In genomic region chr6:118299023-118299422, GRCh38 we compare ENCODE assay signal across 21 cellular contexts.
DNase-seq lines count a peak whose midpoint lies in the region; ATAC-seq and TF ChIP-seq lines count a peak whose summit lies in the region.
"Had no signal": no experiment of that assay in that cellular context is flagged by ENCODE, and none has a peak within 500 bp of the region (broad histone marks: within the 10 kb centered on the region; RNA-seq: fewer than 3 reads in every experiment).

No MANE protein-coding gene starts in this region.

- TF ChIP-seq EP300 in esophagus muscularis mucosa (IDR thresholded peaks at IDR 0.05) = no peak

- POLR2A ChIA-PET in HEK293 (lab: Yijun Ruan, JAX) = no interaction called here

- no peaks in the 10 kb centered on the region for H4K20me1 ChIP-seq in hepatocyte (ENCODE audit: insufficient read depth, poor library complexity, severe bottlenecking)

- no peak for TF ChIP-seq CTCF in HEK293 (tag by site-specific recombination; IDR thresholded peaks at IDR 0.05)
- TF ChIP-seq CTCF in esophagus muscularis mucosa (IDR thresholded peaks at IDR 0.05) = no peak
- TF ChIP-seq CTCF in hepatocyte (IDR thresholded peaks at IDR 0.05; ENCODE audit: poor library complexity) = no peak
- TF ChIP-seq CTCF in thoracic aorta (IDR thresholded peaks at IDR 0.05) = no peak

- H3K4me2 ChIP-seq in hepatocyte = no peak overlapping the region
- H3K4me2 ChIP-seq: A549 had no signal

- ATAC-seq in thoracic aorta (ENCODE audit: insufficient number of reproducible peaks, low FRiP score, low read depth) = no peak
- ATAC-seq in Right ventricle myocardium superior (ENCODE audit: poor library complexity) = no peak
- ATAC-seq: A549, HepG2, Panc1 had no signal

- DNase-seq in esophagus muscularis mucosa (ENCODE audit: extremely low spot score) (no peak), hepatocyte (ENCODE audit: low spot score) (no peak), thoracic aorta (ENCODE audit: low spot score) (no peak), mucosa of gallbladder (ENCODE audit: low spot score) (no peak), Right ventricle myocardium superior (no peak), LoVo (ENCODE audit: low spot score) (no peak)
- DNase-seq: DMS79 treated with DMSO at 0.1 percent for 48 hours, H9, KBM-7, NCI-H1092 treated with DMSO at 0.1 percent for 48 hours, NCI-H1436 treated with DMSO at 0.1 percent for 48 hours, NCI-H2029, NCI-H226, NCI-H510A treated with DMSO at 0.1 percent for 48 hours, NCI-H82 had no signal

- no peak for TF ChIP-seq POLR2A in esophagus muscularis mucosa (IDR thresholded peaks at IDR 0.05; ENCODE audit: low read depth)

- no peaks in the 10 kb centered on the region for H3K27me3 ChIP-seq in esophagus muscularis mucosa
- H3K27me3 ChIP-seq in hepatocyte = no peaks in the 10 kb centered on the region
- no peaks in the 10 kb centered on the region for H3K27me3 ChIP-seq in thoracic aorta (replicated peaks; ENCODE audit: insufficient read depth)
- H3K27me3 ChIP-seq: SJCRH30 had no signal

- no peaks in the 10 kb centered on the region for H3K79me2 ChIP-seq in hepatocyte

- H3K4me1 ChIP-seq in HEK293 (ENCODE audit: control insufficient read depth, insufficient read depth, low read length) (no peaks in the 10 kb centered on the region; the same call in 1 of the 2 replicates), esophagus muscularis mucosa (peaks cover 8 to 50% (median 36%) of the 10 kb centered on the region in 4 donors), hepatocyte (ENCODE audit: insufficient read depth) (peaks cover 15% of the 10 kb centered on the region), thoracic aorta (ENCODE audit: control insufficient read depth in 1 of 2, low read depth in 2 of 2) (peaks cover 33 to 54% of the 10 kb centered on the region in 2 donors)
- H3K4me1 ChIP-seq: A549, SJCRH30 had no signal

- WGBS in esophagus muscularis mucosa = 53% methylated on average over 6 of the region's 6 CpGs
- whole genome bisulfite sequencing in hepatocyte (ENCODE audit: low lambda C conversion rate, missing lambda C conversion rate) = 38% methylated on average over 6 of the region's 6 CpGs

- H2AFZ ChIP-seq in hepatocyte = no peak overlapping the region

- no peaks in the 10 kb centered on the region for H3K9me3 ChIP-seq in HEK293 (ENCODE audit: control insufficient read depth, insufficient read depth, low read depth, low read length)
- no peaks in the 10 kb centered on the region for H3K9me3 ChIP-seq in esophagus muscularis mucosa
- H3K9me3 ChIP-seq in hepatocyte (ENCODE audit: low read depth) = no peaks in the 10 kb centered on the region
- H3K9me3 ChIP-seq in thoracic aorta = no peaks in the 10 kb centered on the region
- H3K9me3 ChIP-seq: A549, SJCRH30 had no signal

- no peak overlapping the region for H3K4me3 ChIP-seq in HEK293 (ENCODE audit: low read depth, low read length)
- no peak overlapping the region for H3K4me3 ChIP-seq in esophagus muscularis mucosa
- no peak overlapping the region for H3K4me3 ChIP-seq in hepatocyte
- H3K4me3 ChIP-seq in thoracic aorta = no peak overlapping the region
- H3K4me3 ChIP-seq: A549, SJCRH30 had no signal

- CTCF ChIA-PET in HEK293 (lab: Yijun Ruan, JAX) = no interaction called here

- no peak overlapping the region for H3K27ac ChIP-seq in HEK293 (ENCODE audit: extremely low read depth, low read depth, low read length)
- H3K27ac ChIP-seq in esophagus muscularis mucosa (replicated peaks in 1 of 4) = peak overlapping the region; percentile 19 to 51 (median 38)
- H3K27ac ChIP-seq in hepatocyte = peak overlapping the region; percentile 29
- peak overlapping the region; percentile 78 to 81 for H3K27ac ChIP-seq in thoracic aorta
- H3K27ac ChIP-seq: A549, HL-60, SJCRH30 had no signal

- no peaks in the 10 kb centered on the region for H3K36me3 ChIP-seq in HEK293 (ENCODE audit: control insufficient read depth in 2 of 2, insufficient read depth in 1 of 2, low read length in 2 of 2)
- H3K36me3 ChIP-seq in esophagus muscularis mucosa = no peaks in the 10 kb centered on the region
- no peaks in the 10 kb centered on the region for H3K36me3 ChIP-seq in hepatocyte (replicated peaks; ENCODE audit: insufficient read depth, low read depth)
- H3K36me3 ChIP-seq in thoracic aorta = no peaks in the 10 kb centered on the region
- H3K36me3 ChIP-seq: SJCRH30 had no signal

- intact Hi-C loops in esophagus muscularis mucosa (cut with DNase I) = no loop called here
- intact Hi-C loops in Right ventricle myocardium superior (cut with DNase I) = loop anchor here (5.0 kb wide), 1 partner anchor 73 kb away; no protein-coding TSS in a partner anchor

- H3K9me2 ChIP-seq in hepatocyte (replicated peaks; ENCODE audit: insufficient read depth) = no peaks in the 10 kb centered on the region

TF ChIP-seq in HEK293, 187 proteins besides CTCF, POLR2A, EP300 and RAD21:
- TF ChIP-seq ZNF843 (tag by site-specific recombination; IDR thresholded peaks at IDR 0.05) = 0 out of 2 replicates have a peak, but pooled peaks have one; percentile 40
- TF ChIP-seq ZNF23 (tag by site-specific recombination; IDR thresholded peaks at IDR 0.05; ENCODE audit: borderline replicate concordance) = no peak
- no peak for TF ChIP-seq ZNF624 (tag by site-specific recombination; IDR thresholded peaks at IDR 0.05)
- TF ChIP-seq FEZF1 (tag by site-specific recombination; IDR thresholded peaks at IDR 0.05) = peak; percentile 73
- peak; percentile 95 for TF ChIP-seq ZNF18 (tag by site-specific recombination; IDR thresholded peaks at IDR 0.05)
- 0 out of 2 replicates have a peak, but pooled peaks have one; percentile 29 for TF ChIP-seq PRDM4 (tag by site-specific recombination; IDR thresholded peaks at IDR 0.05)
